2 cellular contexts compared by ENCODE assay signal in the genomic region with DNA sequence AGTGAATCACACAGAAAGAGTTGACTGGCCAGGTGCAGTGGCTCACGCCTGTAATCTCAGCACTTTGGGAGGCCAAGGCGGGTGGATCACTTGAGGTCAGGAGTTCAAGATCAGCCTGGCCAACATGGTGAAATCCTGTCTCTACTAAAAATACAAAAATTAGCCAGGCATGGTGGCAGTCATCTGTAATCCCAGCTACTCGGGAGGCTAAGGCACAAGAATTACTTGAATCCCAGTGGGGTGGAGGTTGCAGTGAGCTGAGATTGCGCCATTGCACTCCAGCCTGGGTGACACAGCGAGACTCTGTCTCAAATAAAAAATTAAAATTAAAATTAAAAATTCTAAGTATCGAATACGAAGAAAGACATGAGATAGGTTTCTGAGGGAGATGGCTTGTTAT.
A peak's percentile ranks its signal among the peaks of the same experiment; 100 is the strongest.
TF ChIP-seq lines count a peak whose summit lies in the region.
"Not testable (repeated sequence)": the region's sequence is repeated elsewhere in the genome, so short reads cannot be mapped to it uniquely, and the experiment has no call there.

No MANE protein-coding gene starts in this region.

TF ChIP-seq in K562, 482 proteins besides CTCF, POLR2A, EP300 and RAD21:
- peak; percentile 79 to 87; a peak in 3 of 4 replicates for TF ChIP-seq KDM1A (IDR thresholded peaks at IDR 0.05)
- TF ChIP-seq, protein P1, sequence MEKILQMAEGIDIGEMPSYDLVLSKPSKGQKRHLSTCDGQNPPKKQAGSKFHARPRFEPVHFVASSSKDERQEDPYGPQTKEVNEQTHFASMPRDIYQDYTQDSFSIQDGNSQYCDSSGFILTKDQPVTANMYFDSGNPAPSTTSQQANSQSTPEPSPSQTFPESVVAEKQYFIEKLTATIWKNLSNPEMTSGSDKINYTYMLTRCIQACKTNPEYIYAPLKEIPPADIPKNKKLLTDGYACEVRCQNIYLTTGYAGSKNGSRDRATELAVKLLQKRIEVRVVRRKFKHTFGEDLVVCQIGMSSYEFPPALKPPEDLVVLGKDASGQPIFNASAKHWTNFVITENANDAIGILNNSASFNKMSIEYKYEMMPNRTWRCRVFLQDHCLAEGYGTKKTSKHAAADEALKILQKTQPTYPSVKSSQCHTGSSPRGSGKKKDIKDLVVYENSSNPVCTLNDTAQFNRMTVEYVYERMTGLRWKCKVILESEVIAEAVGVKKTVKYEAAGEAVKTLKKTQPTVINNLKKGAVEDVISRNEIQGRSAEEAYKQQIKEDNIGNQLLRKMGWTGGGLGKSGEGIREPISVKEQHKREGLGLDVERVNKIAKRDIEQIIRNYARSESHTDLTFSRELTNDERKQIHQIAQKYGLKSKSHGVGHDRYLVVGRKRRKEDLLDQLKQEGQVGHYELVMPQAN (IDR thresholded peaks at IDR 0.05; ENCODE audit: borderline replicate concordance) = peak; percentile 50; the same call in 1 of the 2 replicates
- TF ChIP-seq CEBPG (CRISPR knock-in tag; IDR thresholded peaks at IDR 0.05) = not testable (repeated sequence)
- peak in 1 of 2 experiments; percentile 36; a peak in 1 of 4 replicates for TF ChIP-seq CEBPG (tag; conservative IDR thresholded peaks at IDR 0.05 in 1 of 2, IDR thresholded peaks at IDR 0.05 in 1 of 2)
- peak; percentile 85 for TF ChIP-seq CEBPB (tag; IDR thresholded peaks at IDR 0.05)
- TF ChIP-seq CBFA2T3 (IDR thresholded peaks at IDR 0.05) = 0 out of 2 replicates have a peak, but pooled peaks have one; percentile 17

TF ChIP-seq in HepG2, 621 proteins besides CTCF, POLR2A, EP300 and RAD21:
- TF ChIP-seq, protein P2, sequence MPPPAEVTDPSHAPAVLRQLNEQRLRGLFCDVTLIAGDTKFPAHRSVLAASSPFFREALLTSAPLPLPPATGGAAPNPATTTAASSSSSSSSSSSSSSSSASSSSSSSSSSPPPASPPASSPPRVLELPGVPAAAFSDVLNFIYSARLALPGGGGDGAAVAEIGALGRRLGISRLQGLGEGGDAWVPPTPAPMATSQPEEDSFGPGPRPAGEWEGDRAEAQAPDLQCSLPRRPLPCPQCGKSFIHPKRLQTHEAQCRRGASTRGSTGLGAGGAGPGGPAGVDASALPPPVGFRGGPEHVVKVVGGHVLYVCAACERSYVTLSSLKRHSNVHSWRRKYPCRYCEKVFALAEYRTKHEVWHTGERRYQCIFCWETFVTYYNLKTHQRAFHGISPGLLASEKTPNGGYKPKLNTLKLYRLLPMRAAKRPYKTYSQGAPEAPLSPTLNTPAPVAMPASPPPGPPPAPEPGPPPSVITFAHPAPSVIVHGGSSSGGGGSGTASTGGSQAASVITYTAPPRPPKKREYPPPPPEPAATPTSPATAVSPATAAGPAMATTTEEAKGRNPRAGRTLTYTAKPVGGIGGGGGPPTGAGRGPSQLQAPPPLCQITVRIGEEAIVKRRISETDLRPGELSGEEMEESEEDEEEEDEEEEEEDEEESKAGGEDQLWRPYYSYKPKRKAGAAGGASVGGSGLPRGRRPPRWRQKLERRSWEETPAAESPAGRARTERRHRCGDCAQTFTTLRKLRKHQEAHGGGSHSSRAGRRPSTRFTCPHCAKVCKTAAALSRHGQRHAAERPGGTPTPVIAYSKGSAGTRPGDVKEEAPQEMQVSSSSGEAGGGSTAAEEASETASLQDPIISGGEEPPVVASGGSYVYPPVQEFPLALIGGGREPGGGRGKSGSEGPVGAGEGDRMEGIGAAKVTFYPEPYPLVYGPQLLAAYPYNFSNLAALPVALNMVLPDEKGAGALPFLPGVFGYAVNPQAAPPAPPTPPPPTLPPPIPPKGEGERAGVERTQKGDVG (CRISPR knock-in tag; IDR thresholded peaks at IDR 0.05; ENCODE audit: borderline replicate concordance) = peak; percentile 44; the same call in 1 of the 2 replicates
- 0 out of 2 replicates have a peak, but pooled peaks have one; percentile 25 for TF ChIP-seq RARA (CRISPR knock-in tag; IDR thresholded peaks at IDR 0.05)
- TF ChIP-seq, protein P3, sequence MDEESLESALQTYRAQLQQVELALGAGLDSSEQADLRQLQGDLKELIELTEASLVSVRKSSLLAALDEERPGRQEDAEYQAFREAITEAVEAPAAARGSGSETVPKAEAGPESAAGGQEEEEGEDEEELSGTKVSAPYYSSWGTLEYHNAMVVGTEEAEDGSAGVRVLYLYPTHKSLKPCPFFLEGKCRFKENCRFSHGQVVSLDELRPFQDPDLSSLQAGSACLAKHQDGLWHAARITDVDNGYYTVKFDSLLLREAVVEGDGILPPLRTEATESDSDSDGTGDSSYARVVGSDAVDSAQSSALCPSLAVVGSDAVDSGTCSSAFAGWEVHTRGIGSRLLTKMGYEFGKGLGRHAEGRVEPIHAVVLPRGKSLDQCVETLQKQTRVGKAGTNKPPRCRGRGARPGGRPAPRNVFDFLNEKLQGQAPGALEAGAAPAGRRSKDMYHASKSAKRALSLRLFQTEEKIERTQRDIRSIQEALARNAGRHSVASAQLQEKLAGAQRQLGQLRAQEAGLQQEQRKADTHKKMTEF (CRISPR knock-in tag; IDR thresholded peaks at IDR 0.05) = 0 out of 2 replicates have a peak, but pooled peaks have one; percentile 13
- TF ChIP-seq, protein P4, sequence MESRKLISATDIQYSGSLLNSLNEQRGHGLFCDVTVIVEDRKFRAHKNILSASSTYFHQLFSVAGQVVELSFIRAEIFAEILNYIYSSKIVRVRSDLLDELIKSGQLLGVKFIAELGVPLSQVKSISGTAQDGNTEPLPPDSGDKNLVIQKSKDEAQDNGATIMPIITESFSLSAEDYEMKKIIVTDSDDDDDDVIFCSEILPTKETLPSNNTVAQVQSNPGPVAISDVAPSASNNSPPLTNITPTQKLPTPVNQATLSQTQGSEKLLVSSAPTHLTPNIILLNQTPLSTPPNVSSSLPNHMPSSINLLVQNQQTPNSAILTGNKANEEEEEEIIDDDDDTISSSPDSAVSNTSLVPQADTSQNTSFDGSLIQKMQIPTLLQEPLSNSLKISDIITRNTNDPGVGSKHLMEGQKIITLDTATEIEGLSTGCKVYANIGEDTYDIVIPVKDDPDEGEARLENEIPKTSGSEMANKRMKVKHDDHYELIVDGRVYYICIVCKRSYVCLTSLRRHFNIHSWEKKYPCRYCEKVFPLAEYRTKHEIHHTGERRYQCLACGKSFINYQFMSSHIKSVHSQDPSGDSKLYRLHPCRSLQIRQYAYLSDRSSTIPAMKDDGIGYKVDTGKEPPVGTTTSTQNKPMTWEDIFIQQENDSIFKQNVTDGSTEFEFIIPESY (CRISPR knock-in tag; IDR thresholded peaks at IDR 0.05) = peak; percentile 35; the same call in 1 of the 2 replicates
- peak; percentile 29; the same call in 1 of the 2 replicates for TF ChIP-seq CEBPG (CRISPR knock-in tag; IDR thresholded peaks at IDR 0.05)
TF ChIP-seq in HepG2: peak in this region for 5; not testable (repeated sequence) for 616.
